11 cellular contexts compared by ENCODE assay signal in genomic region chr3:186824430-186825139, GRCh38. TPM values are rescaled to one million over a fixed set of nuclear protein-coding genes. Genes with fewer than 3 reads are reported as not detected.
DNase-seq lines count a peak whose midpoint lies in the region; ATAC-seq and TF ChIP-seq lines count a peak whose summit lies in the region.
"Had no signal": no experiment of that assay in that cellular context is flagged by ENCODE, and none has a peak within 500 bp of the region (broad histone marks: within the 10 kb centered on the region; RNA-seq: fewer than 3 reads in every experiment).

No MANE protein-coding gene starts in this region.

- peak overlapping the region; percentile 29 for H3K4me3 ChIP-seq in ectodermal cell (ENCODE audit: insufficient read depth, low read depth, low read length)
- H3K4me3 ChIP-seq: ovary, upper lobe of left lung had no signal

- DNase-seq in NCI-H748 (lab: John Stamatoyannopoulos, UW; ENCODE audit: unreplicated experiment) (peak; percentile 5), NCI-H748 treated with DMSO at 0.1 percent for 48 hours (lab: John Stamatoyannopoulos, UW) (no peak), NCI-H2107 treated with DMSO at 0.1 percent for 48 hours (lab: John Stamatoyannopoulos, UW; ENCODE audit: unreplicated experiment) (peak; percentile 87), posterior cingulate gyrus (peak in 7 of 10 donors; percentile 24 to 90 (median 40)), GM20000 (ENCODE audit: low spot score) (no peak)
- DNase-seq: T-helper 2 cell had no signal

- TF ChIP-seq CTCF in GM20000 (IDR thresholded peaks at IDR 0.05; ENCODE audit: extremely low read depth, missing control alignments) = no peak

- H3K9me3 ChIP-seq in ectodermal cell (ENCODE audit: control insufficient read depth, low read length) = no peaks in the 10 kb centered on the region
- H3K9me3 ChIP-seq: ovary, upper lobe of left lung had no signal

- H3K4me1 ChIP-seq in ectodermal cell (ENCODE audit: control insufficient read depth, insufficient read depth, low read length) = peaks cover 22% of the 10 kb centered on the region

- 24 to 26% methylated on average over 18 of the region's 18 CpGs for WGBS in ectodermal cell, 2 experiments

- H3K27me3 ChIP-seq in ectodermal cell (ENCODE audit: control insufficient read depth, insufficient read depth, low read length, poor library complexity, severe bottlenecking) = peaks cover 58% of the 10 kb centered on the region
- H3K27me3 ChIP-seq: ovary had no signal

- H3K36me3 ChIP-seq in ectodermal cell (ENCODE audit: control insufficient read depth, insufficient read depth, low read length) = no peaks in the 10 kb centered on the region
- H3K36me3 ChIP-seq: ovary, upper lobe of left lung had no signal

- ATAC-seq in GM21423 (IDR thresholded peaks at IDR 0.05; ENCODE audit: unreplicated experiment) = no peak
- ATAC-seq in GM19351 (IDR thresholded peaks at IDR 0.05; ENCODE audit: unreplicated experiment) = no peak

- no peak overlapping the region for H3K27ac ChIP-seq in ectodermal cell (ENCODE audit: insufficient read depth, low read depth, low read length, poor library complexity, severe bottlenecking)
- H3K27ac ChIP-seq: ovary, upper lobe of left lung had no signal

- intact Hi-C loops in posterior cingulate gyrus (cut with DNase I) = no loop called here

RNA-seq across cellular contexts. Expression of gene ADIPOQ, which starts 17.9 kb away (rescaled TPM):
- polyA plus RNA-seq in ectodermal cell (2013, experiment 1 of 4) = not detected
- not detected for polyA plus RNA-seq in ectodermal cell (2013, experiment 2 of 4)
- polyA plus RNA-seq in ectodermal cell (2013, experiment 3 of 4) = not detected
- polyA plus RNA-seq in ectodermal cell (2013, experiment 4 of 4) = not detected

RNA-seq across cellular contexts. Expression of gene RFC4, which starts 18.3 kb away (rescaled TPM):
- polyA plus RNA-seq in ectodermal cell (2013, experiment 1 of 4) = 126 TPM
- 119 TPM for polyA plus RNA-seq in ectodermal cell (2013, experiment 2 of 4)
- 117 TPM for polyA plus RNA-seq in ectodermal cell (2013, experiment 3 of 4)
- polyA plus RNA-seq in ectodermal cell (2013, experiment 4 of 4) = 114 TPM

RNA-seq across cellular contexts. Expression of gene EIF4A2, which starts 41.2 kb away (rescaled TPM):
- polyA plus RNA-seq in ectodermal cell (2013, experiment 1 of 4) = 640 TPM
- polyA plus RNA-seq in ectodermal cell (2013, experiment 2 of 4) = 581 TPM
- polyA plus RNA-seq in ectodermal cell (2013, experiment 3 of 4) = 572 TPM
- 609 TPM for polyA plus RNA-seq in ectodermal cell (2013, experiment 4 of 4)

Comparison
In these comparisons a context has a peak if more than half of its experiments do, and no peak if none do; other contexts are left out.
1. DNase-seq: peak in NCI-H748 (single experiment), NCI-H2107 treated with DMSO at 0.1 percent for 48 hours (single experiment) and posterior cingulate gyrus (7 of 10); none in NCI-H748 treated with DMSO at 0.1 percent for 48 hours (single experiment) and GM20000 (single experiment).